ENCODE assay signal across 8 cellular contexts in genomic region chr15:38389924-38390542, GRCh38.
DNase-seq lines count a peak whose midpoint lies in the region; ATAC-seq and TF ChIP-seq lines count a peak whose summit lies in the region.

No MANE protein-coding gene starts in this region.

- no peaks in the 10 kb centered on the region for H3K36me3 Mint-ChIP-seq in neural crest cell (ENCODE audit: low read depth)

- no peaks in the 10 kb centered on the region for H3K9me3 ChIP-seq in thyroid gland

- no peaks in the 10 kb centered on the region for H3K9me3 Mint-ChIP-seq in neural crest cell

- H3K4me3 ChIP-seq in thyroid gland (replicated peaks in 1 of 3): no peak overlapping the region

- no peaks in the 10 kb centered on the region for H3K27me3 ChIP-seq in thyroid gland

- H3K36me3 ChIP-seq in thyroid gland: no peaks in the 10 kb centered on the region

- no peak for TF ChIP-seq POLR2A in thyroid gland (IDR thresholded peaks at IDR 0.05)

- H3K27ac ChIP-seq in thyroid gland: no peak overlapping the region

- H3K27ac Mint-ChIP-seq in neural crest cell (ENCODE audit: unreplicated experiment): no peak overlapping the region

- no peaks in the 10 kb centered on the region for H3K27me3 Mint-ChIP-seq in neural crest cell (ENCODE audit: low read depth)

- intact Hi-C loops in Right ventricle myocardium inferior (cut with DNase I) (loop anchor here (5.0 kb wide), 1 partner anchor 38 kb away; no protein-coding TSS in a partner anchor), cardiac septum (cut with DNase I) (loop anchor here (10.0 kb wide), 1 partner anchor 385 kb away; no protein-coding TSS in a partner anchor), thyroid gland (cut with DNase I) (no loop called here)

- H3K4me3 Mint-ChIP-seq in neural crest cell: no peak overlapping the region

- DNase-seq in Right ventricle myocardium inferior (ENCODE audit: missing footprints) (no peak), cardiac septum (ENCODE audit: low spot score) (no peak), neural crest cell (ENCODE audit: low read depth, low spot score) (peak; percentile 66), thyroid gland (peak; percentile 74 to 85)
- peak; percentile 37 for DNase-seq in NK-92 treated with Interleukin-12 subunit alpha and Interleukin-12 subunit beta, amount 100 ng/mL, for 24 hours (lab: John Stamatoyannopoulos, UW)
- peak; percentile 78 for DNase-seq in activated CD8-positive, alpha-beta memory T cell treated with anti-CD3 and anti-CD28 coated beads, Interleukin-2, amount 50 U/mL, for 48 hours

- ATAC-seq in Right ventricle myocardium inferior: peak; percentile 57
- ATAC-seq in HG02852 (IDR thresholded peaks at IDR 0.05; ENCODE audit: unreplicated experiment): peak; percentile 71
- ATAC-seq in esophagus mucosa: peak; percentile 85

- TF ChIP-seq CTCF in neural crest cell (conservative IDR thresholded peaks at IDR 0.05) (peak; percentile 84), thyroid gland (IDR thresholded peaks at IDR 0.05) (peak; percentile 44 to 90 (median 86))

- H3K4me1 ChIP-seq in thyroid gland: no peaks in the 10 kb centered on the region

- WGBS in thyroid gland, 2 donors: 61 to 67% methylated on average over 3 of the region's 3 CpGs

- no peaks in the 10 kb centered on the region for H3K4me1 Mint-ChIP-seq in neural crest cell

Comparison
In these comparisons a context has a peak if more than half of its experiments do, and no peak if none do; other contexts are left out.
1. DNase-seq: peak in NK-92 treated with Interleukin-12 subunit alpha and Interleukin-12 subunit beta, amount 100 ng/mL, for 24 hours (single experiment), activated CD8-positive, alpha-beta memory T cell treated with anti-CD3 and anti-CD28 coated beads, Interleukin-2, amount 50 U/mL, for 48 hours (single experiment), neural crest cell (single experiment) and thyroid gland (2 of 2); none in Right ventricle myocardium inferior (single experiment) and cardiac septum (single experiment).
2. Peak in every context shown above with its lines, with median percentiles within 50 percentile points of each other: ATAC-seq.